In genomic region chr9:127927457-127928231, GRCh38 we compare ENCODE assay signal across 8 cellular contexts. TPM values are rescaled to one million over a fixed set of nuclear protein-coding genes. Genes with fewer than 3 reads are reported as not detected.
DNase-seq lines count a peak whose midpoint lies in the region.

No MANE protein-coding gene starts in this region.

- H3K27me3 Mint-ChIP-seq in CD8-positive, alpha-beta memory T cell, result peaks cover 0 to 4% of the 10 kb centered on the region in 2 donors

- H3K4me1 ChIP-seq in CD8-positive, alpha-beta memory T cell (ENCODE audit: insufficient read depth, low read length), result peaks cover 40% of the 10 kb centered on the region
- peaks cover 38% of the 10 kb centered on the region for H3K4me1 ChIP-seq in NT2/D1 (ENCODE audit: insufficient read depth, insufficient read length)

- H3K27ac ChIP-seq in CD8-positive, alpha-beta memory T cell (ENCODE audit: low read depth, low read length), result no peak overlapping the region

- peak overlapping the region; percentile 78 for H3K9ac ChIP-seq in NT2/D1 (ENCODE audit: insufficient read length, low read depth)

- peak overlapping the region; percentile 55 to 83 (median 68) for H3K4me3 Mint-ChIP-seq in CD8-positive, alpha-beta memory T cell

- POLR2A ChIA-PET in CD8-positive, alpha-beta memory T cell (lab: Charles Lee), result interaction anchor here (1.0 kb wide), 1 partner anchor 11 kb away, joined by 4 read pairs; the partner anchor contains the start of gene ST6GALNAC4

- no peaks in the 10 kb centered on the region for H3K9me3 ChIP-seq in CD8-positive, alpha-beta memory T cell (ENCODE audit: low read length)
- H3K9me3 ChIP-seq in NT2/D1 (ENCODE audit: insufficient read depth, low read length), result no peaks in the 10 kb centered on the region

- H3K36me3 Mint-ChIP-seq in CD8-positive, alpha-beta memory T cell, result no peaks in the 10 kb centered on the region

- H3K4me3 ChIP-seq in CD8-positive, alpha-beta memory T cell (ENCODE audit: low read length), result no peak overlapping the region
- peak overlapping the region; percentile 68 for H3K4me3 ChIP-seq in NT2/D1 (ENCODE audit: insufficient read length, low read depth)

- no peaks in the 10 kb centered on the region for H3K9me3 Mint-ChIP-seq in CD8-positive, alpha-beta memory T cell

- peak; percentile 45 to 87 (median 78) for DNase-seq in CD8-positive, alpha-beta memory T cell
- peak; percentile 54 for DNase-seq in NT2/D1 (ENCODE audit: low read depth, low spot score)
- DNase-seq in activated naive CD4-positive, alpha-beta T cell treated with anti-CD3 and anti-CD28 coated beads, Interleukin-2, amount 50 U/mL, for 16 hours, result peak; percentile 78
- peak; percentile 43 for DNase-seq in left kidney (ENCODE audit: low read depth, low spot score)
- DNase-seq in stimulated activated CD8-positive, alpha-beta memory T cell treated with anti-CD3 and anti-CD28 coated beads, Interleukin-7, amount 100 ng/mL, for 4 hours (ENCODE audit: low read depth in 2 of 2), result peak; percentile 60 to 68
- DNase-seq in SKM-1 (lab: John Stamatoyannopoulos, UW; ENCODE audit: unreplicated experiment), result no peak
- DNase-seq in KG1 (lab: John Stamatoyannopoulos, UW), result no peak
- DNase-seq in medulla oblongata (ENCODE audit: extremely low spot score), result no peak

- peak overlapping the region in 1 of 8 donors; percentile 70 for H3K27ac Mint-ChIP-seq in CD8-positive, alpha-beta memory T cell

- H3K4me1 Mint-ChIP-seq in CD8-positive, alpha-beta memory T cell, result peaks cover 13 to 45% (median 21%) of the 10 kb centered on the region in 3 donors

- CTCF ChIA-PET in CD8-positive, alpha-beta memory T cell (lab: Charles Lee), result interaction anchor here (1.3 to 2.7 kb wide), 2 partner anchors 16 to 107 kb away, joined by 3 to 18 read pairs; no protein-coding TSS in a partner anchor

- H3K36me3 ChIP-seq in CD8-positive, alpha-beta memory T cell (ENCODE audit: insufficient read depth, low read length), result no peaks in the 10 kb centered on the region
- H3K36me3 ChIP-seq in NT2/D1 (ENCODE audit: insufficient read depth, insufficient read length, low read length), result no peaks in the 10 kb centered on the region

- no peaks in the 10 kb centered on the region for H3K27me3 ChIP-seq in CD8-positive, alpha-beta memory T cell (ENCODE audit: insufficient read depth, low read length, poor library complexity, severe bottlenecking)
- peaks cover 54% of the 10 kb centered on the region for H3K27me3 ChIP-seq in NT2/D1 (ENCODE audit: insufficient read depth, insufficient read length)

RNA-seq across cellular contexts. Expression of gene PIP5KL1, which starts 2.9 kb away (rescaled TPM):
- 1 to 10 TPM; 1.4 to 2.5 TPM for total RNA-seq in CD8-positive, alpha-beta memory T cell
- 0.89 TPM for polyA plus RNA-seq in CD8-positive, alpha-beta memory T cell

RNA-seq across cellular contexts. Expression of gene DPM2, which starts 10.0 kb away (rescaled TPM):
- 10 to 100 TPM; 73.8 to 75.5 TPM for total RNA-seq in CD8-positive, alpha-beta memory T cell
- 52.2 TPM for polyA plus RNA-seq in CD8-positive, alpha-beta memory T cell

RNA-seq across cellular contexts. Expression of gene ST6GALNAC4, which starts 10.8 kb away (rescaled TPM):
- total RNA-seq in CD8-positive, alpha-beta memory T cell, result 10 to 100 TPM; 32.9 to 43.2 TPM
- polyA plus RNA-seq in CD8-positive, alpha-beta memory T cell, result 28.7 TPM

RNA-seq across cellular contexts. Expression of gene ST6GALNAC6, which starts 28.2 kb away (rescaled TPM):
- total RNA-seq in CD8-positive, alpha-beta memory T cell, result 10 to 100 TPM; 52.3 to 54.0 TPM
- 54.7 TPM for polyA plus RNA-seq in CD8-positive, alpha-beta memory T cell

RNA-seq across cellular contexts. Expression of gene AK1, which starts 50.2 kb away (rescaled TPM):
- total RNA-seq in CD8-positive, alpha-beta memory T cell, result 10 to 100 TPM; 15.8 to 20.0 TPM
- polyA plus RNA-seq in CD8-positive, alpha-beta memory T cell, result 0.23 TPM

Comparison
In these comparisons a context has a peak if more than half of its experiments do, and no peak if none do; other contexts are left out.
1. DNase-seq: peak in CD8-positive, alpha-beta memory T cell (5 of 5), NT2/D1 (single experiment), activated naive CD4-positive, alpha-beta T cell treated with anti-CD3 and anti-CD28 coated beads, Interleukin-2, amount 50 U/mL, for 16 hours (single experiment), left kidney (single experiment) and stimulated activated CD8-positive, alpha-beta memory T cell treated with anti-CD3 and anti-CD28 coated beads, Interleukin-7, amount 100 ng/mL, for 4 hours (2 of 2); none in SKM-1 (single experiment), KG1 (single experiment) and medulla oblongata (single experiment).